11 cellular contexts compared by ENCODE assay signal in the genomic region with DNA sequence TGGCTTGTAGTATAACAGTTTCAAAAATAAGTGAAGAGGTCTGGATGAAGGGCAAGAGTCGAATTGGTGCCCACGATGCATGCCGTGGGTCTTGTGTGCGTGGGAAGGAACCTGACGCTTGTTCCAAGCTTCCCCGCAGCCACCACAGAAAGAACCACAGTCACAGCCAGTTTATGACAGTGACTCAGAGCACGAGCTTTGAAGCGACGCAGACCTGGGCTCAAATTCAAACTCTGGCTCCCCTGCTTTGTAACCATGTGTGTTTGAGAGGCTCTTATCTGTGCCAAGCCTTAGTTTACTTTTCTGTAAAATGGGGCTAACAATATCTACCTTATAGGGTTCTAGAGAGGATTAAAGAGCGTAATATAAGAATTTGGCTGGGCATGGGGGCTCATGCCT.
A peak's percentile ranks its signal among the peaks of the same experiment; 100 is the strongest.
DNase-seq lines count a peak whose midpoint lies in the region; ATAC-seq, FAIRE-seq and TF ChIP-seq lines count a peak whose summit lies in the region.
"Had no signal": no experiment of that assay in that cellular context is flagged by ENCODE, and none has a peak within 500 bp of the region (broad histone marks: within the 10 kb centered on the region; RNA-seq: fewer than 3 reads in every experiment).

No MANE protein-coding gene starts in this region.

- TF ChIP-seq POLR2A in NB4 (IDR thresholded peaks at IDR 0.05; ENCODE audit: extremely low read depth, insufficient read length) (no peak), GM12892 (IDR thresholded peaks at IDR 0.05; ENCODE audit: low read depth, low read length) (no peak)

- no peak overlapping the region for H3K4me3 ChIP-seq in NB4 (ENCODE audit: low read depth, low read length)
- H3K4me3 ChIP-seq: heart right ventricle, skin epidermis had no signal

- FAIRE-seq in GM12892 (lab: Jason Lieb, UNC), result no peak

- peak; percentile 58 to 61 for ATAC-seq in naive thymus-derived CD8-positive, alpha-beta T cell
- no peak for ATAC-seq in HG03571 (IDR thresholded peaks at IDR 0.05; ENCODE audit: unreplicated experiment)

- H3K36me3 Mint-ChIP-seq in activated T-helper 2 cell treated with anti-CD3 and anti-CD28 coated beads, Interferon-gamma antibody, Interleukin-2, Interleukin-4, amounts not matched to agents 10 μg/mL and 5 μg/mL and 100 μg/mL, durations not matched to agents 14 hours and 24 hours and 36 hours (ENCODE audit: low read depth), result peaks cover 41% of the 10 kb centered on the region
- H3K36me3 Mint-ChIP-seq in naive thymus-derived CD8-positive, alpha-beta T cell, result peaks cover 0 to 18% (median 6%) of the 10 kb centered on the region in 3 donors
- peaks cover 39% of the 10 kb centered on the region for H3K36me3 Mint-ChIP-seq in stimulated activated naive CD8-positive, alpha-beta T cell treated with anti-CD3 and anti-CD28 coated beads, Interleukin-15, Interleukin-2, amounts not matched to agents 100 ng/mL and 50 ng/mL, for 24 hours (ENCODE audit: low read depth)

- POLR2A ChIA-PET in naive thymus-derived CD8-positive, alpha-beta T cell (lab: Charles Lee), result interaction anchor here (0.6 to 5.2 kb wide), 6 partner anchors 11 to 998 kb away, joined by 3 to 38 read pairs (median 4); no protein-coding TSS in a partner anchor
- POLR2A ChIA-PET in RWPE1 (lab: Yijun Ruan, JAX; ENCODE audit: low non-redundant PET), result no interaction called here

- DNase-seq in NB4 (ENCODE audit: low read depth) (peak; percentile 78), GM12892 (ENCODE audit: insufficient read length) (no peak), RWPE1 (ENCODE audit: low spot score) (no peak), NAMALWA (ENCODE audit: low spot score) (no peak)
- DNase-seq in activated T-helper 2 cell treated with anti-CD3 and anti-CD28 coated beads, Interferon-gamma antibody, Interleukin-2, Interleukin-4, amounts not matched to agents 10 μg/mL and 5 μg/mL and 100 μg/mL, durations not matched to agents 14 hours and 24 hours and 36 hours (ENCODE audit: low spot score), result peak; percentile 40
- peak in 7 of 10 donors; percentile 33 to 76 (median 51) for DNase-seq in naive thymus-derived CD8-positive, alpha-beta T cell
- DNase-seq: heart right ventricle had no signal

- no peaks in the 10 kb centered on the region for H3K9me3 Mint-ChIP-seq in activated T-helper 2 cell treated with anti-CD3 and anti-CD28 coated beads, Interferon-gamma antibody, Interleukin-2, Interleukin-4, amounts not matched to agents 10 μg/mL and 5 μg/mL and 100 μg/mL, durations not matched to agents 14 hours and 24 hours and 36 hours
- H3K9me3 Mint-ChIP-seq in naive thymus-derived CD8-positive, alpha-beta T cell, result no peaks in the 10 kb centered on the region
- no peaks in the 10 kb centered on the region for H3K9me3 Mint-ChIP-seq in stimulated activated naive CD8-positive, alpha-beta T cell treated with anti-CD3 and anti-CD28 coated beads, Interleukin-15, Interleukin-2, amounts not matched to agents 100 ng/mL and 50 ng/mL, for 24 hours

- peak overlapping the region; percentile 84 for H3K27ac Mint-ChIP-seq in activated T-helper 2 cell treated with anti-CD3 and anti-CD28 coated beads, Interferon-gamma antibody, Interleukin-2, Interleukin-4, amounts not matched to agents 10 μg/mL and 5 μg/mL and 100 μg/mL, durations not matched to agents 14 hours and 24 hours and 36 hours
- peak overlapping the region; percentile 67 to 96 (median 91) for H3K27ac Mint-ChIP-seq in naive thymus-derived CD8-positive, alpha-beta T cell
- H3K27ac Mint-ChIP-seq in stimulated activated naive CD8-positive, alpha-beta T cell treated with anti-CD3 and anti-CD28 coated beads, Interleukin-15, Interleukin-2, amounts not matched to agents 100 ng/mL and 50 ng/mL, for 24 hours, result peak overlapping the region; percentile 85

- no peaks in the 10 kb centered on the region for H3K27me3 Mint-ChIP-seq in activated T-helper 2 cell treated with anti-CD3 and anti-CD28 coated beads, Interferon-gamma antibody, Interleukin-2, Interleukin-4, amounts not matched to agents 10 μg/mL and 5 μg/mL and 100 μg/mL, durations not matched to agents 14 hours and 24 hours and 36 hours (ENCODE audit: low read depth)
- H3K27me3 Mint-ChIP-seq in naive thymus-derived CD8-positive, alpha-beta T cell, result no peaks in the 10 kb centered on the region
- no peaks in the 10 kb centered on the region for H3K27me3 Mint-ChIP-seq in stimulated activated naive CD8-positive, alpha-beta T cell treated with anti-CD3 and anti-CD28 coated beads, Interleukin-15, Interleukin-2, amounts not matched to agents 100 ng/mL and 50 ng/mL, for 24 hours

- CTCF ChIA-PET in RWPE1 (lab: Yijun Ruan, JAX), result no interaction called here

- peak overlapping the region; percentile 34 for H3K4me3 Mint-ChIP-seq in activated T-helper 2 cell treated with anti-CD3 and anti-CD28 coated beads, Interferon-gamma antibody, Interleukin-2, Interleukin-4, amounts not matched to agents 10 μg/mL and 5 μg/mL and 100 μg/mL, durations not matched to agents 14 hours and 24 hours and 36 hours (ENCODE audit: low read depth)
- H3K4me3 Mint-ChIP-seq in naive thymus-derived CD8-positive, alpha-beta T cell, result peak overlapping the region; percentile 46 to 88 (median 73)
- H3K4me3 Mint-ChIP-seq in stimulated activated naive CD8-positive, alpha-beta T cell treated with anti-CD3 and anti-CD28 coated beads, Interleukin-15, Interleukin-2, amounts not matched to agents 100 ng/mL and 50 ng/mL, for 24 hours, result peak overlapping the region; percentile 47

- H3K4me1 Mint-ChIP-seq in activated T-helper 2 cell treated with anti-CD3 and anti-CD28 coated beads, Interferon-gamma antibody, Interleukin-2, Interleukin-4, amounts not matched to agents 10 μg/mL and 5 μg/mL and 100 μg/mL, durations not matched to agents 14 hours and 24 hours and 36 hours (ENCODE audit: low read depth), result peaks cover 18% of the 10 kb centered on the region
- peaks cover 22 to 32% (median 27%) of the 10 kb centered on the region in 4 donors for H3K4me1 Mint-ChIP-seq in naive thymus-derived CD8-positive, alpha-beta T cell
- peaks cover 29% of the 10 kb centered on the region for H3K4me1 Mint-ChIP-seq in stimulated activated naive CD8-positive, alpha-beta T cell treated with anti-CD3 and anti-CD28 coated beads, Interleukin-15, Interleukin-2, amounts not matched to agents 100 ng/mL and 50 ng/mL, for 24 hours (ENCODE audit: low read depth)

- intact Hi-C loops in activated T-helper 2 cell treated with anti-CD3 and anti-CD28 coated beads, Interferon-gamma antibody, Interleukin-2, Interleukin-4, amounts not matched to agents 10 μg/mL and 5 μg/mL and 100 μg/mL, durations not matched to agents 14 hours and 24 hours and 36 hours (cut with micrococcal nuclease), result loop anchor here (2.0 to 5.0 kb wide), 2 partner anchors 20 to 65 kb away; partner anchors contain the start of gene SYNJ2

- H3K27ac ChIP-seq in RWPE1, result no peak overlapping the region
- H3K27ac ChIP-seq: VCaP had no signal

- TF ChIP-seq CTCF in NB4 (IDR thresholded peaks at IDR 0.05; ENCODE audit: low read depth, low read length), result no peak
- no peak for TF ChIP-seq CTCF in RWPE1 (conservative IDR thresholded peaks at IDR 0.05; ENCODE audit: low read depth)

Comparison
In these comparisons a context has a peak if more than half of its experiments do, and no peak if none do; other contexts are left out.
1. DNase-seq: peak in NB4 (single experiment), activated T-helper 2 cell treated with anti-CD3 and anti-CD28 coated beads, Interferon-gamma antibody, Interleukin-2, Interleukin-4, amounts not matched to agents 10 μg/mL and 5 μg/mL and 100 μg/mL, durations not matched to agents 14 hours and 24 hours and 36 hours (single experiment) and naive thymus-derived CD8-positive, alpha-beta T cell (7 of 10); none in GM12892 (single experiment), RWPE1 (single experiment) and NAMALWA (single experiment).
2. Peak in every context shown above with its lines, with median percentiles within 50 percentile points of each other: H3K27ac Mint-ChIP-seq and H3K4me3 Mint-ChIP-seq.